4 cellular contexts compared by ENCODE assay signal in genomic region chr4:93261207-93261606, GRCh38.
"Had no signal": no experiment of that assay in that cellular context is flagged by ENCODE, and none has a peak within 500 bp of the region (broad histone marks: within the 10 kb centered on the region; RNA-seq: fewer than 3 reads in every experiment).

No MANE protein-coding gene starts in this region.

- DNase-seq: H9, HCEC 1CT, IMR-90 had no signal

- H3K4me2 ChIP-seq: GM23338 had no signal

- H3K4me3 ChIP-seq: GM23338 had no signal

- H2AFZ ChIP-seq: GM23338 had no signal
